7 cellular contexts compared by ENCODE assay signal in genomic region chr16:21422824-21423223, GRCh38.
A peak's percentile ranks its signal among the peaks of the same experiment; 100 is the strongest.
DNase-seq lines count a peak whose midpoint lies in the region; ATAC-seq, FAIRE-seq and TF ChIP-seq lines count a peak whose summit lies in the region.
"Not testable (repeated sequence)": the region's sequence is repeated elsewhere in the genome, so short reads cannot be mapped to it uniquely, and the experiment has no call there.

No MANE protein-coding gene starts in this region.

- FAIRE-seq in GM12878 (lab: Jason Lieb, UNC); HepG2 (lab: Jason Lieb, UNC): not testable (repeated sequence)

- intact Hi-C loops in IMR-90 (cut with micrococcal nuclease); GM12878 (cut with micrococcal nuclease; ENCODE audit: unreplicated experiment); cardiac septum (cut with DNase I); HepG2 (cut with micrococcal nuclease; ENCODE audit: unreplicated experiment); sigmoid colon (cut with DNase I): not testable (repeated sequence)

- H2AK9ac ChIP-seq in IMR-90 (replicated peaks; ENCODE audit: low read depth, low read length, poor library complexity) = not testable (repeated sequence)

- H3K79me1 ChIP-seq in IMR-90 (ENCODE audit: low read depth in 1 of 2, low read length in 2 of 2) = not testable (repeated sequence)

- not testable (repeated sequence) for H3K4ac ChIP-seq in IMR-90 (ENCODE audit: low read depth, low read length)

- not testable (repeated sequence) for H3K9ac ChIP-seq in IMR-90 (ENCODE audit: low read depth, low read length); GM12878 (ENCODE audit: control insufficient read depth, insufficient read depth, low read length); HepG2 (ENCODE audit: insufficient read depth, low read depth, low read length)

- not testable (repeated sequence) for H3K9me1 ChIP-seq in IMR-90 (ENCODE audit: insufficient read depth, low read length)

- H3K27ac ChIP-seq in IMR-90 (ENCODE audit: insufficient read depth, low read length); GM12878 (ENCODE audit: control insufficient read depth, insufficient read depth); HepG2 (ENCODE audit: extremely low read length, insufficient read depth, low read length); sigmoid colon: not testable (repeated sequence)

- H4K5ac ChIP-seq in IMR-90 (ENCODE audit: low read depth, low read length) = not testable (repeated sequence)

- not testable (repeated sequence) for H2BK15ac ChIP-seq in IMR-90 (ENCODE audit: low read depth, low read length)

- SMC1A ChIA-PET in GM12878 (lab: Charles Lee; ENCODE audit: uncharacterized antibody, unreplicated experiment) = not testable (repeated sequence)

- H4K91ac ChIP-seq in IMR-90 (ENCODE audit: insufficient read depth, low read depth, low read length) = not testable (repeated sequence)

- not testable (repeated sequence) for H3K9me3 ChIP-seq in IMR-90 (ENCODE audit: control insufficient read depth, insufficient read depth, low read length); GM12878 (replicated peaks; ENCODE audit: control insufficient read depth, insufficient read depth, low read length); HepG2 (ENCODE audit: low read length); sigmoid colon

- not testable (repeated sequence) for H2BK20ac ChIP-seq in IMR-90 (ENCODE audit: low read depth, low read length)

- not testable (repeated sequence) for H3K14ac ChIP-seq in IMR-90 (replicated peaks; ENCODE audit: low read depth, low read length)

- H2AFZ ChIP-seq in IMR-90 (replicated peaks; ENCODE audit: low read length, poor library complexity); GM12878 (ENCODE audit: control insufficient read depth, low read depth, low read length); HepG2 (ENCODE audit: low read length): not testable (repeated sequence)

- not testable (repeated sequence) for TF ChIP-seq RAD21 in IMR-90 (IDR thresholded peaks at IDR 0.05; ENCODE audit: low read length); GM12878 (IDR thresholded peaks at IDR 0.05; ENCODE audit: insufficient read depth, low read depth, low read length); HepG2 (CRISPR knock-in tag; IDR thresholded peaks at IDR 0.05)

- CTCF ChIA-PET in IMR-90 (lab: Yijun Ruan, JAX); GM12878 (lab: Yijun Ruan, JAX); HepG2 (lab: Yijun Ruan, JAX; ENCODE audit: low intra/inter-chr PET ratio, low total read pairs): not testable (repeated sequence)

- TF ChIP-seq POLR2A in IMR-90 (IDR thresholded peaks at IDR 0.05; ENCODE audit: low read depth, low read length); GM12878 (IDR thresholded peaks at IDR 0.05; ENCODE audit: low read depth, low read length); HepG2 (IDR thresholded peaks at IDR 0.05; ENCODE audit: insufficient read depth in 1 of 2, low read depth in 2 of 2, low read length in 2 of 2); sigmoid colon (IDR thresholded peaks at IDR 0.05): not testable (repeated sequence)

- H3K36me3 ChIP-seq in IMR-90 (ENCODE audit: control insufficient read depth, insufficient read depth, low read length); GM12878 (ENCODE audit: control insufficient read depth in 2 of 2, insufficient read depth in 2 of 2, low read length in 1 of 2); HepG2 (replicated peaks in 1 of 2; ENCODE audit: control insufficient read depth in 1 of 2, insufficient read depth in 2 of 2, low read length in 2 of 2); sigmoid colon: not testable (repeated sequence)

- POLR2A ChIA-PET in IMR-90 (lab: Charles Lee; ENCODE audit: unreplicated experiment); GM12878 (lab: Charles Lee); HepG2 (lab: Yijun Ruan, JAX): not testable (repeated sequence)

- not testable (repeated sequence) for TF ChIP-seq CTCF in IMR-90 (conservative IDR thresholded peaks at IDR 0.05; ENCODE audit: low read depth, low read length); GM12878 (IDR thresholded peaks at IDR 0.05 in 2 of 3, conservative IDR thresholded peaks at IDR 0.05 in 1 of 3; ENCODE audit: control insufficient read depth in 2 of 3, extremely low read depth in 1 of 3, insufficient read depth in 1 of 3, low read depth in 3 of 3, low read length in 3 of 3); HepG2 (CRISPR knock-in tag; IDR thresholded peaks at IDR 0.05); sigmoid colon (IDR thresholded peaks at IDR 0.05); type B pancreatic cell (conservative IDR thresholded peaks at IDR 0.05)

- not testable (repeated sequence) for H3K27me3 Mint-ChIP-seq in type B pancreatic cell

- not testable (repeated sequence) for H3K56ac ChIP-seq in IMR-90 (ENCODE audit: extremely low read depth, insufficient read depth, low read length)

- H4K20me1 ChIP-seq in IMR-90 (ENCODE audit: insufficient read depth, low read length); GM12878 (ENCODE audit: control insufficient read depth, insufficient read depth); HepG2 (ENCODE audit: insufficient read depth, low read length): not testable (repeated sequence)

- H2BK120ac ChIP-seq in IMR-90 (ENCODE audit: low read depth, low read length) = not testable (repeated sequence)

- H3K4me1 Mint-ChIP-seq in type B pancreatic cell (ENCODE audit: unreplicated experiment) = not testable (repeated sequence)

- H3K4me1 ChIP-seq in IMR-90 (ENCODE audit: control insufficient read depth, insufficient read depth, low read length); GM12878 (ENCODE audit: control insufficient read depth, insufficient read depth, low read length); HepG2 (ENCODE audit: insufficient read depth, low read length); sigmoid colon: not testable (repeated sequence)

- TSS peak; percentile 33 for BruUV-seq in IMR-90 (replicated peaks; lab: Mats Ljungman, UMichigan)
- TSS peak; percentile 53 for BruUV-seq in GM12878 (replicated peaks; lab: Mats Ljungman, UMichigan)
- BruUV-seq in HepG2 (replicated peaks; lab: Mats Ljungman, UMichigan) = TSS peak; percentile 45

- not testable (repeated sequence) for H3K4me3 Mint-ChIP-seq in type B pancreatic cell

- H3K9me3 Mint-ChIP-seq in type B pancreatic cell = not testable (repeated sequence)

- H3K79me2 ChIP-seq in GM12878 (ENCODE audit: control insufficient read depth, insufficient read depth, low read length); HepG2 (ENCODE audit: insufficient read depth, low read length): not testable (repeated sequence)

- H3K27me3 ChIP-seq in IMR-90 (ENCODE audit: control insufficient read depth, insufficient read depth, low read length); GM12878 (replicated peaks in 1 of 2; ENCODE audit: control insufficient read depth in 2 of 2, insufficient read depth in 2 of 2, low read length in 1 of 2); HepG2 (ENCODE audit: control insufficient read depth in 1 of 2, insufficient read depth in 2 of 2, low read length in 2 of 2); sigmoid colon: not testable (repeated sequence)

- not testable (repeated sequence) for H2AK5ac ChIP-seq in IMR-90 (ENCODE audit: low read depth, low read length)

- not testable (repeated sequence) for TF ChIP-seq EP300 in GM12878 (IDR thresholded peaks at IDR 0.05; ENCODE audit: borderline replicate concordance in 1 of 2, control insufficient read depth in 1 of 2, low read depth in 2 of 2, low read length in 2 of 2); HepG2 (IDR thresholded peaks at IDR 0.05; ENCODE audit: low read depth in 2 of 2, low read length in 2 of 2); HepG2 (CRISPR knock-in tag; IDR thresholded peaks at IDR 0.05; ENCODE audit: borderline replicate concordance); sigmoid colon (IDR thresholded peaks at IDR 0.05)

- H3K4me2 ChIP-seq in IMR-90 (ENCODE audit: low read depth, low read length); HepG2 (ENCODE audit: low read depth, low read length): not testable (repeated sequence)
- 0 out of 2 replicates have a peak overlapping the region, but pooled peaks have one; percentile 42 for H3K4me2 ChIP-seq in GM12878 (ENCODE audit: control insufficient read depth, insufficient read depth)

- not testable (repeated sequence) for ATAC-seq in IMR-90 (ENCODE audit: low read depth); GM12878; HepG2

- not testable (repeated sequence) for H3K27ac Mint-ChIP-seq in type B pancreatic cell

- not testable (repeated sequence) for DNase-seq in IMR-90; GM12878 (ENCODE audit: low read depth, low spot score); HepG2 (ENCODE audit: low spot score)
- peak; percentile 43 for DNase-seq in activated CD8-positive, alpha-beta memory T cell treated with anti-CD3 and anti-CD28 coated beads for 24 hours
- DNase-seq in cardiac septum (ENCODE audit: low spot score) (peak; percentile 35), sigmoid colon (peak; percentile 6), type B pancreatic cell (ENCODE audit: extremely low spot score, unreplicated experiment) (peak; percentile 25)

- not testable (repeated sequence) for H3K4me3 ChIP-seq in IMR-90 (ENCODE audit: insufficient read depth, low read depth, low read length); GM12878; HepG2 (replicated peaks in 1 of 3; ENCODE audit: insufficient read depth in 1 of 3, low read depth in 2 of 3, low read length in 3 of 3); sigmoid colon

- no CpG with 5 or more reads among the region's 7 CpGs for WGBS in IMR-90 (ENCODE audit: extremely low coverage in 2 of 2, insufficient read length in 1 of 2), 2 experiments
- 54% methylated on average over 4 of the region's 7 CpGs for WGBS in GM12878 (ENCODE audit: insufficient coverage, insufficient replicate concordance, low lambda C conversion rate, missing lambda C conversion rate)
- WGBS in HepG2 (ENCODE audit: low lambda C conversion rate) = 88% methylated on average over 6 of the region's 7 CpGs
- WGBS in sigmoid colon, 2 donors = 93 to 95% methylated on average over 4 of the region's 7 CpGs

- H3K23ac ChIP-seq in IMR-90 (ENCODE audit: low read depth, low read length) = not testable (repeated sequence)

- not testable (repeated sequence) for H3K36me3 Mint-ChIP-seq in type B pancreatic cell

- not testable (repeated sequence) for H3K18ac ChIP-seq in IMR-90 (ENCODE audit: low read depth, low read length)

- dilution Hi-C loops in IMR-90 (cut with HindIII; ENCODE audit: low sequenced_read_pairs, unreplicated experiment) = not testable (repeated sequence)

- in situ Hi-C loops in IMR-90 (cut with MboI; ENCODE audit: low sequenced_read_pairs); GM12878 (cut with MboI); HepG2 (cut with HindIII; ENCODE audit: extremely low pct_ligation_motif_present, low pct_unique_long_range_greater_than_20kb): not testable (repeated sequence)

- H4K8ac ChIP-seq in IMR-90 (ENCODE audit: low read depth in 2 of 2, low read length in 2 of 2) = not testable (repeated sequence)

- H2BK5ac ChIP-seq in IMR-90 (ENCODE audit: low read depth, low read length, poor library complexity, severe bottlenecking) = not testable (repeated sequence)

- RAD21 ChIA-PET in GM12878 (lab: Charles Lee; ENCODE audit: unreplicated experiment) = not testable (repeated sequence)
